In the genomic region with DNA sequence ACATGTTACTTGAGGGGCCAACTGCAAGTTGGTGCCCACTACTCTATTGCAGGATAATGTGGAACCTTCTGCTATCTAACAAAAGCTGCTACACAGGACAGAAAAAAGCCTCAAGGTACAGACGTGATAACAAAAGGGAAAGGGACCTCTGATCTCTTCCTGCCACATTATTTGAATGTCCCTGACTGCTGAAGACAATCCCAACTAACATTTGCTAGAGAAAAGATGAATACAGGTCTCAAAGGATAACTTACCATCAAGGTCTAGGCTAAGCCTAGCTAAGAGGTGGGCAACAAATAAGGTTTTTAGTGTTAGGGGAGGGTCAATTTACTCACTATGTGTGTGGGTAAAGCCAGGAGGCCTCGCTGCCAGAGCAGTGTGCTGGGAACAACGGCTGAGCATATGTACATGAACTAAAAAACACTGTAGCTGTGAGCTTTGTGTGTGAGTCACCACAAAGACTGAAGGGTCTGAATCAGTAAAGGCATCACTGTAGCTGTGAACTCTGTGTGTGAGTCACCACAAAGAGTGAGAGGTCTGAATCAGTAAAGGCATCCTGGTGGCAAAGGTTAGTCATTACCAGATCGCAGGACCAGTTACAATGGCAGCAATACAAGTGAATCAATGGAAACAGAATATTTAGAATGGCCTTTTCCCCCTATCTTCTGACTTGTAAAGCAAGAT, we compare ENCODE assay signal across 10 cellular contexts.
A peak's percentile ranks its signal among the peaks of the same experiment; 100 is the strongest.
DNase-seq lines count a peak whose midpoint lies in the region; ATAC-seq and TF ChIP-seq lines count a peak whose summit lies in the region.
"Had no signal": no experiment of that assay in that cellular context is flagged by ENCODE, and none has a peak within 500 bp of the region (broad histone marks: within the 10 kb centered on the region; RNA-seq: fewer than 3 reads in every experiment).

No MANE protein-coding gene starts in this region.

- CTCF ChIA-PET in naive thymus-derived CD4-positive, alpha-beta T cell (lab: Charles Lee) = interaction anchor here (0.7 kb wide), 1 partner anchor 8 kb away, joined by 3 read pairs; no protein-coding TSS in a partner anchor

- no peaks in the 10 kb centered on the region for H3K9me3 Mint-ChIP-seq in activated naive CD8-positive, alpha-beta T cell treated with anti-CD3 and anti-CD28 coated beads, Interleukin-2, amount 10 ng/mL, durations not matched to agents 7 days and 5 days
- H3K9me3 Mint-ChIP-seq in naive thymus-derived CD4-positive, alpha-beta T cell = no peaks in the 10 kb centered on the region

- peaks cover 2% of the 10 kb centered on the region for H3K36me3 Mint-ChIP-seq in activated naive CD8-positive, alpha-beta T cell treated with anti-CD3 and anti-CD28 coated beads, Interleukin-2, amount 10 ng/mL, durations not matched to agents 7 days and 5 days
- no peaks in the 10 kb centered on the region for H3K36me3 Mint-ChIP-seq in naive thymus-derived CD4-positive, alpha-beta T cell

- H3K27ac ChIP-seq in naive thymus-derived CD4-positive, alpha-beta T cell (ENCODE audit: low read depth, low read length) = no peak overlapping the region
- no peak overlapping the region for H3K27ac ChIP-seq in colonic mucosa
- H3K27ac ChIP-seq: HL-60, lower lobe of right lung had no signal

- H3K4me3 Mint-ChIP-seq in activated naive CD8-positive, alpha-beta T cell treated with anti-CD3 and anti-CD28 coated beads, Interleukin-2, amount 10 ng/mL, durations not matched to agents 7 days and 5 days = peak overlapping the region; percentile 27
- no peak overlapping the region for H3K4me3 Mint-ChIP-seq in naive thymus-derived CD4-positive, alpha-beta T cell

- DNase-seq in DMS 273 treated with DMSO at 0.1 percent for 48 hours (lab: John Stamatoyannopoulos, UW) = peak; percentile 46
- DNase-seq in HFF-Myc (ENCODE audit: extremely low read depth, low read depth) = peak; percentile 87
- peak; percentile 56 for DNase-seq in NT2/D1 (ENCODE audit: low read depth, low spot score)
- DNase-seq in activated naive CD8-positive, alpha-beta T cell treated with anti-CD3 and anti-CD28 coated beads, Interleukin-2, amount 10 ng/mL, durations not matched to agents 7 days and 5 days = no peak
- DNase-seq in naive thymus-derived CD4-positive, alpha-beta T cell = peak in 1 of 9 donors; percentile 51
- DNase-seq in colonic mucosa = no peak
- DNase-seq in Right ventricle myocardium inferior (ENCODE audit: missing footprints) = no peak
- no peak for DNase-seq in left lobe of liver (ENCODE audit: low spot score)
- DNase-seq: lower lobe of right lung had no signal

- no peak overlapping the region for H3K4me3 ChIP-seq in HFF-Myc (replicated peaks; ENCODE audit: low read depth, low read length)
- no peak overlapping the region for H3K4me3 ChIP-seq in NT2/D1 (ENCODE audit: insufficient read length, low read depth)
- H3K4me3 ChIP-seq in naive thymus-derived CD4-positive, alpha-beta T cell (ENCODE audit: low read length) = no peak overlapping the region
- no peak overlapping the region for H3K4me3 ChIP-seq in colonic mucosa
- H3K4me3 ChIP-seq: lower lobe of right lung had no signal

- ATAC-seq in activated naive CD8-positive, alpha-beta T cell treated with anti-CD3 and anti-CD28 coated beads, Interleukin-2, amount 10 ng/mL, durations not matched to agents 7 days and 5 days (ENCODE audit: low read depth) = peak; percentile 99
- peak; percentile 80 for ATAC-seq in naive thymus-derived CD4-positive, alpha-beta T cell
- no peak for ATAC-seq in Right ventricle myocardium inferior
- no peak for ATAC-seq in left lobe of liver

- H3K9ac ChIP-seq in NT2/D1 (ENCODE audit: insufficient read length, low read depth) = no peak overlapping the region
- H3K9ac ChIP-seq in colonic mucosa (ENCODE audit: low read depth in 2 of 2, low read length in 2 of 2) = no peak overlapping the region

- H3K27me3 ChIP-seq in NT2/D1 (ENCODE audit: insufficient read depth, insufficient read length) (peaks cover 7% of the 10 kb centered on the region), colonic mucosa (no peaks in the 10 kb centered on the region)
- no peaks in the 10 kb centered on the region for H3K27me3 ChIP-seq in naive thymus-derived CD4-positive, alpha-beta T cell (ENCODE audit: control insufficient read depth in 2 of 2, insufficient read depth in 2 of 2, low read length in 2 of 2)

- H3K27ac Mint-ChIP-seq in activated naive CD8-positive, alpha-beta T cell treated with anti-CD3 and anti-CD28 coated beads, Interleukin-2, amount 10 ng/mL, durations not matched to agents 7 days and 5 days = peak overlapping the region; percentile 24
- H3K27ac Mint-ChIP-seq in naive thymus-derived CD4-positive, alpha-beta T cell = no peak overlapping the region

- peaks cover 13% of the 10 kb centered on the region for H3K4me1 Mint-ChIP-seq in activated naive CD8-positive, alpha-beta T cell treated with anti-CD3 and anti-CD28 coated beads, Interleukin-2, amount 10 ng/mL, durations not matched to agents 7 days and 5 days
- H3K4me1 Mint-ChIP-seq in naive thymus-derived CD4-positive, alpha-beta T cell = peaks cover 0 to 13% (median 5%) of the 10 kb centered on the region in 7 donors

- peaks cover 8% of the 10 kb centered on the region for H3K27me3 Mint-ChIP-seq in activated naive CD8-positive, alpha-beta T cell treated with anti-CD3 and anti-CD28 coated beads, Interleukin-2, amount 10 ng/mL, durations not matched to agents 7 days and 5 days
- peaks cover 0 to 27% (median 7%) of the 10 kb centered on the region in 5 donors for H3K27me3 Mint-ChIP-seq in naive thymus-derived CD4-positive, alpha-beta T cell

- no peaks in the 10 kb centered on the region for H3K9me3 ChIP-seq in NT2/D1 (ENCODE audit: insufficient read depth, low read length)
- H3K9me3 ChIP-seq in naive thymus-derived CD4-positive, alpha-beta T cell (ENCODE audit: control insufficient read depth in 2 of 3, low read length in 3 of 3) = no peaks in the 10 kb centered on the region
- no peaks in the 10 kb centered on the region for H3K9me3 ChIP-seq in colonic mucosa
- H3K9me3 ChIP-seq: lower lobe of right lung had no signal

- POLR2A ChIA-PET in activated naive CD8-positive, alpha-beta T cell treated with anti-CD3 and anti-CD28 coated beads, Interleukin-2, amount 10 ng/mL, durations not matched to agents 7 days and 5 days (lab: Charles Lee) = interaction anchor here (1.2 kb wide), 1 partner anchor 9 kb away, joined by 5 read pairs; no protein-coding TSS in a partner anchor
- POLR2A ChIA-PET in naive thymus-derived CD4-positive, alpha-beta T cell (lab: Charles Lee) = interaction anchor here (0.6 to 1.8 kb wide), 2 partner anchors 9 kb away, joined by 3 to 5 read pairs; no protein-coding TSS in a partner anchor

- no peak for TF ChIP-seq CTCF in HFF-Myc (IDR thresholded peaks at IDR 0.05; ENCODE audit: low read depth, low read length, missing control alignments)
- no peak for TF ChIP-seq CTCF in colonic mucosa (IDR thresholded peaks at IDR 0.05)

- H3K4me1 ChIP-seq in NT2/D1 (ENCODE audit: insufficient read depth, insufficient read length) (no peaks in the 10 kb centered on the region), colonic mucosa (no peaks in the 10 kb centered on the region)
- no peaks in the 10 kb centered on the region for H3K4me1 ChIP-seq in naive thymus-derived CD4-positive, alpha-beta T cell (ENCODE audit: control insufficient read depth in 2 of 2, insufficient read depth in 2 of 2, low read length in 2 of 2)
- H3K4me1 ChIP-seq: lower lobe of right lung had no signal

- intact Hi-C loops in naive thymus-derived CD4-positive, alpha-beta T cell (cut with micrococcal nuclease) = no loop called here
- intact Hi-C loops in colonic mucosa (cut with DNase I) = no loop called here
- intact Hi-C loops in Right ventricle myocardium inferior (cut with DNase I) = no loop called here

- H3K36me3 ChIP-seq in NT2/D1 (ENCODE audit: insufficient read depth, insufficient read length, low read length) (no peaks in the 10 kb centered on the region), colonic mucosa (no peaks in the 10 kb centered on the region)
- no peaks in the 10 kb centered on the region for H3K36me3 ChIP-seq in naive thymus-derived CD4-positive, alpha-beta T cell (ENCODE audit: control insufficient read depth in 2 of 3, insufficient read depth in 3 of 3, low read length in 3 of 3)
- H3K36me3 ChIP-seq: lower lobe of right lung had no signal

Comparison
In these comparisons a context has a peak if more than half of its experiments do, and no peak if none do; other contexts are left out.
1. DNase-seq: peak in DMS 273 treated with DMSO at 0.1 percent for 48 hours (single experiment), HFF-Myc (single experiment) and NT2/D1 (single experiment); none in activated naive CD8-positive, alpha-beta T cell treated with anti-CD3 and anti-CD28 coated beads, Interleukin-2, amount 10 ng/mL, durations not matched to agents 7 days and 5 days (single experiment), colonic mucosa (single experiment), Right ventricle myocardium inferior (single experiment) and left lobe of liver (single experiment).
2. ATAC-seq: peak in activated naive CD8-positive, alpha-beta T cell treated with anti-CD3 and anti-CD28 coated beads, Interleukin-2, amount 10 ng/mL, durations not matched to agents 7 days and 5 days (single experiment) and naive thymus-derived CD4-positive, alpha-beta T cell (single experiment); none in Right ventricle myocardium inferior (single experiment) and left lobe of liver (single experiment).